ENCODE assay signal across 7 cellular contexts in the genomic region with DNA sequence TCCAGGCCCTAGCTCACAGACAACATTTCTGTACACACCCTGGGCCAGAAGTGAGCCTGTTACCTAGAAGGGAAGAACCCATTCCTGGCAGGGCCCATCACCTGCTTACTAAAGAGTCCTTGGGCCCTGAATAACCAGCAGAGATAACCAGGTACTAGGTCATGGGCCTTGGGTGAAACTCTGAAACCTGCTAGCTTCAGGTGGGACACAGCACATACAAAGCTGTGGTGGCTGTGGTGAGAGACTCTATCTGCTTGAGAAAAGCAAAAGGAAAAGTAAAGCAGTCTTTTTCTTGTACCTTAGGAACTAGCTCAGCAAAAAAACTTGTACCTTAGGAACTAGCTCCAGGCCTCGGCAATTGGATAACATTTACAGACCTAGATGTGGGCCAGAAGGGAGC.
"Had no signal": no experiment of that assay in that cellular context is flagged by ENCODE, and none has a peak within 500 bp of the region (broad histone marks: within the 10 kb centered on the region; RNA-seq: fewer than 3 reads in every experiment).

No MANE protein-coding gene starts in this region.

- DNase-seq: IMR-90, KBM-7, KG1 had no signal

- H3K27me3 Mint-ChIP-seq: IgD-negative memory B cell had no signal

- ATAC-seq: HepG2, K562 had no signal

- H3K27ac ChIP-seq: HL-60 had no signal

- H3K27ac Mint-ChIP-seq: IgD-negative memory B cell had no signal

- H3K4me3 Mint-ChIP-seq: IgD-negative memory B cell had no signal

- H3K36me3 Mint-ChIP-seq: IgD-negative memory B cell had no signal

- H3K4me3 ChIP-seq: K562 had no signal
